Comparison of ENCODE assay signal across 29 cellular contexts in genomic region chr10:122577311-122577885, GRCh38. TPM values are rescaled to one million over a fixed set of nuclear protein-coding genes. Genes with fewer than 3 reads are reported as not detected.
"Had no signal": no experiment of that assay in that cellular context is flagged by ENCODE, and none has a peak within 500 bp of the region (broad histone marks: within the 10 kb centered on the region; RNA-seq: fewer than 3 reads in every experiment).

No MANE protein-coding gene starts in this region.

- ATAC-seq: left cardiac atrium; left lobe of liver; left ventricle myocardium superior; right cardiac atrium; sciatic nerve; stimulated activated naive B cell treated with anti-CD40 and anti-IgM and Interleukin-4, amounts not matched to agents 10 μg/mL and 1 μg/mL and 100 μg/mL, for 72 hours; stimulated activated naive CD8-positive, alpha-beta T cell treated with anti-CD3 and anti-CD28 coated beads, Interleukin-15, Interleukin-2, amounts not matched to agents 100 U/mL and 50 U/mL, for 24 hours had no signal

- H3K36me3 ChIP-seq: lower lobe of right lung, ovary, prostate gland, stomach, thyroid gland, transverse colon, upper lobe of left lung, vagina had no signal

- H3K9me3 Mint-ChIP-seq: natural killer cell had no signal

- H3K9me3 ChIP-seq: lower lobe of right lung, ovary, prostate gland, testis, thyroid gland, transverse colon, upper lobe of left lung, vagina had no signal

- H3K27ac ChIP-seq: lower lobe of right lung, ovary, prostate gland, skin epidermis, stomach, testis, thyroid gland, transverse colon, upper lobe of left lung, vagina had no signal

- H3K36me3 Mint-ChIP-seq: naive B cell; natural killer cell; stimulated activated naive B cell treated with anti-CD40 and anti-IgM and Interleukin-4, amounts not matched to agents 10 μg/mL and 1 μg/mL and 100 μg/mL, for 72 hours had no signal

- H3K4me1 ChIP-seq: lower lobe of right lung, prostate gland, stomach, testis, thyroid gland, transverse colon, upper lobe of left lung, vagina had no signal

- H3K4me1 Mint-ChIP-seq: naive B cell; natural killer cell; stimulated activated naive B cell treated with anti-CD40 and anti-IgM and Interleukin-4, amounts not matched to agents 10 μg/mL and 1 μg/mL and 100 μg/mL, for 72 hours had no signal

- H3K4me3 ChIP-seq: lower lobe of right lung, ovary, prostate gland, skin epidermis, stomach, testis, thyroid gland, transverse colon, upper lobe of left lung, vagina had no signal

- DNase-seq: hippocampal formation; kidney glomerular epithelial cell; left cardiac atrium; left ventricle myocardium superior; lower lobe of right lung; mammary epithelial cell; mesenchymal stem cell; naive B cell; natural killer cell; ovary; retina; right cardiac atrium; stimulated activated CD4-positive, alpha-beta T cell treated with anti-CD3 and anti-CD28 coated beads, Interleukin-12 subunit alpha, Interleukin-12 subunit beta, amount 100 ng/mL, for 4 hours; stimulated activated CD4-positive, alpha-beta T cell treated with anti-CD3 and anti-CD28 coated beads, Interleukin-15, amount 100 ng/mL, for 24 hours; stimulated activated CD4-positive, alpha-beta T cell treated with anti-CD3 and anti-CD28 coated beads, Interleukin-2, amount 100 ng/mL, for 24 hours; stimulated activated CD4-positive, alpha-beta T cell treated with anti-CD3 and anti-CD28 coated beads, Interleukin-4, amount 100 ng/mL, for 1 hour; stimulated activated naive B cell treated with anti-CD40 and anti-IgM and Interleukin-4, amounts not matched to agents 10 μg/mL and 1 μg/mL and 100 μg/mL, for 72 hours; stimulated activated naive CD8-positive, alpha-beta T cell treated with anti-CD3 and anti-CD28 coated beads, Interleukin-15, Interleukin-2, amounts not matched to agents 100 U/mL and 50 U/mL, for 24 hours; stomach; testis; thyroid gland; transverse colon; upper lobe of left lung had no signal

- H3K27me3 ChIP-seq: ovary, stomach, testis, thyroid gland, transverse colon, upper lobe of left lung, vagina had no signal

- H3K4me3 Mint-ChIP-seq: natural killer cell; stimulated activated naive B cell treated with anti-CD40 and anti-IgM and Interleukin-4, amounts not matched to agents 10 μg/mL and 1 μg/mL and 100 μg/mL, for 72 hours had no signal

- H3K27ac Mint-ChIP-seq: natural killer cell; stimulated activated naive B cell treated with anti-CD40 and anti-IgM and Interleukin-4, amounts not matched to agents 10 μg/mL and 1 μg/mL and 100 μg/mL, for 72 hours had no signal

RNA-seq across cellular contexts. Expression of gene DMBT1, which starts 16.8 kb away (rescaled TPM):
- total RNA-seq: left cardiac atrium, natural killer cell, sciatic nerve, vagina had no signal
- polyA plus RNA-seq: neural cell had no signal
